ENCODE assay signal across 10 cellular contexts in the genomic region with DNA sequence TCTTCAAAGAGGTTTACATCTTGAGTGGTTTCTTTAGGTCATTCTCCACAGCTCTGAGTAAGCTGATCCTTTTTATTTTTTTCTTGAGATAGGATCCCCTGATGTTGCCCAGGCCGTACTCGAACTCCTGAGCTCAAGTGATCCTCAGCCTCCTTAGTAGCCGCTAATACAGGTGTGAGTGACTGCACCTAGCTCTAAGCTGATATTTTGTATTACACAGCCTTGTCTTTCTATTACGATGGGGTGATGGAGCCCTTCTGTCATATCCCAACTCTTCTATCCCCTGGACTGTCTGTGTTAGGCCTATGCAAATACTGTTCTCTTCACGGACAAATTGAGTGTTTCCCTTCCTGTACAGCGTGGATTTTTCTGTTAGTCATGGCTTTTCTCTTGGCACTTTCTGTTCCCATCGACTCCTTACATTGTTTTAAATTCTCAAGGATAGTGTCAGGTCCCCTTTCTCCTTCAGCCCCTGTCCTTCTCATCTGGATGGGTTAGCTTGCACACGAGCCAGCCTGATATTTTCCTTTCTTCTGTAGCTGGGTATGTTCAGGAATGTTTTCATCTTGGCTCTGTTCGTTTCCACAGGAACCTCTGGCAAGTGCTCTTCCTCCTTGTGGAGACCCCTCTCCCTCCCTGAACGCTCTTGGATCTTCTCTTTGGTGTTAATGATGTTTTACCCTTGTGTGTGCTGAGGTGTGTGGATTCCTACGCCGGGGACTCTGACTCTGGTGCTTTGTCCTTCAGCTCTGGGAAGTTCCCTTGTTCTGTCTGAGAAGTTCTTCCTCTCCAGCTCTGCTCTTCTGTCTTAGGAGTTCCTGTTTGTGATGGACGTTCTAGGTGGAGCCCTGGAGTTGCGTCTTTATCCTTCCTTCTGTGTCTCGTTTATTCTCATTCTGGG. TPM values are rescaled to one million over a fixed set of nuclear protein-coding genes. Genes with fewer than 3 reads are reported as not detected.
DNase-seq lines count a peak whose midpoint lies in the region; ATAC-seq, FAIRE-seq and TF ChIP-seq lines count a peak whose summit lies in the region.
"Had no signal": no experiment of that assay in that cellular context is flagged by ENCODE, and none has a peak within 500 bp of the region (broad histone marks: within the 10 kb centered on the region; RNA-seq: fewer than 3 reads in every experiment).

No MANE protein-coding gene starts in this region.

- no peaks in the 10 kb centered on the region for H3K27me3 Mint-ChIP-seq in endothelial cell (ENCODE audit: unreplicated experiment)

- H3K27ac Mint-ChIP-seq in endothelial cell (ENCODE audit: unreplicated experiment), result peak overlapping the region; percentile 97

- peak overlapping the region; percentile 97 for H3K4me3 Mint-ChIP-seq in endothelial cell (ENCODE audit: unreplicated experiment)

- ATAC-seq in HG03378 (IDR thresholded peaks at IDR 0.05; ENCODE audit: unreplicated experiment), result no peak
- ATAC-seq in GM21723 (IDR thresholded peaks at IDR 0.05; ENCODE audit: unreplicated experiment), result no peak

- H3K9me3 ChIP-seq in Peyer's patch, result no peaks in the 10 kb centered on the region

- DNase-seq in GM12892 (ENCODE audit: insufficient read length) (no peak), Peyer's patch (no peak), endothelial cell (ENCODE audit: low spot score) (no peak), pulmonary artery endothelial cell (ENCODE audit: low read depth, low spot score) (peak; percentile 17), GM19240 (ENCODE audit: insufficient read length, low spot score) (no peak), NCI-H2227 treated with DMSO at 0.1 percent for 48 hours (lab: John Stamatoyannopoulos, UW) (no peak)
- DNase-seq: NCI-H526 treated with DMSO at 0.1 percent for 48 hours had no signal

- no peak for FAIRE-seq in GM12892 (lab: Jason Lieb, UNC)

- H3K36me3 Mint-ChIP-seq in endothelial cell (ENCODE audit: low read depth, unreplicated experiment), result peaks cover 19% of the 10 kb centered on the region

- peak; percentile 23; the same call in 1 of the 2 replicates for TF ChIP-seq POLR2A in GM12892 (IDR thresholded peaks at IDR 0.05; ENCODE audit: low read depth, low read length)
- TF ChIP-seq POLR2A in Peyer's patch (IDR thresholded peaks at IDR 0.05), result peak in 1 of 2 donors; percentile 17

- TF ChIP-seq CTCF in Peyer's patch (IDR thresholded peaks at IDR 0.05), result no peak
- no peak for TF ChIP-seq CTCF in endothelial cell (IDR thresholded peaks at IDR 0.05; ENCODE audit: unreplicated experiment)

- H3K4me1 Mint-ChIP-seq in endothelial cell (ENCODE audit: unreplicated experiment), result peaks cover 55% of the 10 kb centered on the region

- H3K4me3 ChIP-seq in Peyer's patch, result no peak overlapping the region

- peaks cover 0 to 5% (median 0%) of the 10 kb centered on the region in 3 donors for H3K36me3 ChIP-seq in Peyer's patch

- no peaks in the 10 kb centered on the region for H3K9me3 Mint-ChIP-seq in endothelial cell (ENCODE audit: unreplicated experiment)

- H3K4me1 ChIP-seq in Peyer's patch, result peaks cover 0 to 51% (median 24%) of the 10 kb centered on the region in 4 donors

- H3K27me3 ChIP-seq in Peyer's patch, result no peaks in the 10 kb centered on the region

- peak overlapping the region in 3 of 4 donors; percentile 44 to 98 (median 96) for H3K27ac ChIP-seq in Peyer's patch

RNA-seq across cellular contexts. Expression of a gene that starts 2.3 kb away (rescaled TPM):
- 14.5 TPM for polyA plus RNA-seq in GM12892 (2012; ENCODE audit: missing spikeins)
- total RNA-seq in Peyer's patch (100 to 1,000 TPM in 1 of 4 donors, 10 to 100 TPM in 3; 27.6 to 113 (median 42.7) TPM), endothelial cell (ENCODE audit: unreplicated experiment) (33.3 TPM), pulmonary artery endothelial cell (16.4 and 57.0 TPM in 2 replicates)

RNA-seq across cellular contexts. Expression of a gene that starts 17.2 kb away (rescaled TPM):
- polyA plus RNA-seq in GM12892 (2012; ENCODE audit: missing spikeins), result not detected
- not detected for total RNA-seq in Peyer's patch
- total RNA-seq in endothelial cell (ENCODE audit: unreplicated experiment), result not detected
- not detected in 2 replicates for total RNA-seq in pulmonary artery endothelial cell
- total RNA-seq: glomerular endothelial cell had no signal
